29 cellular contexts compared by ENCODE assay signal in genomic region chr19:16640951-16641350, GRCh38.
"Had no signal": no experiment of that assay in that cellular context is flagged by ENCODE, and none has a peak within 500 bp of the region (broad histone marks: within the 10 kb centered on the region; RNA-seq: fewer than 3 reads in every experiment).

No MANE protein-coding gene starts in this region.

- ATAC-seq: left cardiac atrium; left lung; mucosa of descending colon; naive thymus-derived CD4-positive, alpha-beta T cell; natural killer cell treated with Interleukin-12 subunit alpha and Interleukin-12 subunit beta and Interleukin-15 and Interleukin-18, amount 100 ng/mL, for 72 hours; pancreas; right cardiac atrium; sciatic nerve; stimulated activated effector memory CD8-positive, alpha-beta T cell treated with anti-CD3 and anti-CD28 coated beads, Interleukin-12 subunit alpha, Interleukin-12 subunit beta, amount 100 ng/mL, for 72 hours; stimulated activated naive CD8-positive, alpha-beta T cell treated with anti-CD3 and anti-CD28 coated beads, Interleukin-15, Interleukin-2, amounts not matched to agents 100 U/mL and 50 U/mL, for 24 hours had no signal

- FAIRE-seq: keratinocyte, pancreas had no signal

- H3K9me3 Mint-ChIP-seq: memory B cell; naive thymus-derived CD4-positive, alpha-beta T cell; natural killer cell treated with Interleukin-12 subunit alpha and Interleukin-12 subunit beta and Interleukin-15 and Interleukin-18, amount 100 ng/mL, for 72 hours; stimulated activated effector memory CD8-positive, alpha-beta T cell treated with anti-CD3 and anti-CD28 coated beads, Interleukin-12 subunit alpha, Interleukin-12 subunit beta, amount 100 ng/mL, for 72 hours had no signal

- H3K27me3 ChIP-seq: left lung, pancreas, spleen, stomach, testis, thyroid gland, transverse colon, upper lobe of left lung, vagina had no signal

- H3K9me3 ChIP-seq: left lung, mucosa of descending colon, pancreas, prostate gland, spleen, stomach, testis, thyroid gland, transverse colon, upper lobe of left lung, vagina had no signal

- H3K4me1 ChIP-seq: left lung, pancreas, prostate gland, testis, thyroid gland, transverse colon, upper lobe of left lung, vagina had no signal

- H3K4me3 Mint-ChIP-seq: memory B cell; naive thymus-derived CD4-positive, alpha-beta T cell; natural killer cell treated with Interleukin-12 subunit alpha and Interleukin-12 subunit beta and Interleukin-15 and Interleukin-18, amount 100 ng/mL, for 72 hours; stimulated activated effector memory CD8-positive, alpha-beta T cell treated with anti-CD3 and anti-CD28 coated beads, Interleukin-12 subunit alpha, Interleukin-12 subunit beta, amount 100 ng/mL, for 72 hours had no signal

- H3K27ac ChIP-seq: left lung, pancreas, prostate gland, skin epidermis, spleen, stomach, testis, thyroid gland, transverse colon, upper lobe of left lung, vagina had no signal

- H3K27me3 Mint-ChIP-seq: memory B cell; naive thymus-derived CD4-positive, alpha-beta T cell; natural killer cell treated with Interleukin-12 subunit alpha and Interleukin-12 subunit beta and Interleukin-15 and Interleukin-18, amount 100 ng/mL, for 72 hours had no signal

- H3K27ac Mint-ChIP-seq: memory B cell; natural killer cell treated with Interleukin-12 subunit alpha and Interleukin-12 subunit beta and Interleukin-15 and Interleukin-18, amount 100 ng/mL, for 72 hours; stimulated activated effector memory CD8-positive, alpha-beta T cell treated with anti-CD3 and anti-CD28 coated beads, Interleukin-12 subunit alpha, Interleukin-12 subunit beta, amount 100 ng/mL, for 72 hours had no signal

- H3K4me3 ChIP-seq: left lung, lung, mucosa of descending colon, pancreas, prostate gland, skin epidermis, spleen, stomach, testis, thyroid gland, transverse colon, upper lobe of left lung, vagina had no signal

- DNase-seq: hippocampal formation; kidney glomerular epithelial cell; left cardiac atrium; left lung; midbrain; mucosa of descending colon; naive thymus-derived CD4-positive, alpha-beta T cell; nucleus accumbens; pancreas; posterior cingulate gyrus; retina; right cardiac atrium; spleen; stimulated activated CD4-positive, alpha-beta T cell treated with anti-CD3 and anti-CD28 coated beads, Interleukin-4, amount 100 ng/mL, for 24 hours; stimulated activated naive CD8-positive, alpha-beta T cell treated with anti-CD3 and anti-CD28 coated beads, Interleukin-15, Interleukin-2, amounts not matched to agents 100 U/mL and 50 U/mL, for 24 hours; stomach; testis; thyroid gland; transverse colon; upper lobe of left lung had no signal
